19 cellular contexts compared by ENCODE assay signal in the genomic region with DNA sequence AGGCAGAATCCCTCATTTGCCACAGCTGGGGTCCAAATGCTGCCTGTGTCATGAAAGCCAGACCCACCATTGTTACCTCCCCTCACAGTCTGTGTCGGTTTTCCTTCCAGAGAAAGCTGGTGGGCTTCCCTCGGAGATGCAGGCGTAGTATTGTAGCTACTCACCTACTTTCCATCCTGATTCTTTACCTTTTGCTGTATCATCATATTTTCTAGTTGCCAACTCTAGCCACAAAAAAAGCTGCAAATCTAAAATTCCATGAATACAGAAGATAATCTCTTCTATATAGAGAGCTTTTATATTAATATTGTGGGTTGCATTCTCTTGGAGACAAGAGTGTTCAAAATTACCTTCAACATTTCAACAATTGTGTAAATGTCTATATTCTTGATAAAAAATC.
DNase-seq lines count a peak whose midpoint lies in the region; ATAC-seq, FAIRE-seq and TF ChIP-seq lines count a peak whose summit lies in the region.
"Had no signal": no experiment of that assay in that cellular context is flagged by ENCODE, and none has a peak within 500 bp of the region (broad histone marks: within the 10 kb centered on the region; RNA-seq: fewer than 3 reads in every experiment).

No MANE protein-coding gene starts in this region.

- H4K91ac ChIP-seq in H1 (replicated peaks; ENCODE audit: insufficient read length, low read length) = no peak overlapping the region
- H4K91ac ChIP-seq in neuronal stem cell (ENCODE audit: low read depth, low read length, poor library complexity) = no peak overlapping the region

- H2BK120ac ChIP-seq in H1 (replicated peaks; ENCODE audit: low read depth, low read length) (no peak overlapping the region), neuronal stem cell (ENCODE audit: low read depth, low read length) (no peak overlapping the region)

- H2AFZ ChIP-seq in HepG2 (ENCODE audit: low read length) (no peak overlapping the region), H1 (ENCODE audit: low read length) (no peak overlapping the region), neuronal stem cell (ENCODE audit: low read length) (no peak overlapping the region)

- in situ Hi-C loops in HepG2 (cut with HindIII; ENCODE audit: extremely low pct_ligation_motif_present, low pct_unique_long_range_greater_than_20kb) = loop anchor here (10.0 to 25.0 kb wide), 2 partner anchors 498 to 671 kb away; no protein-coding TSS in a partner anchor

- intact Hi-C loops in HepG2 (cut with micrococcal nuclease; ENCODE audit: unreplicated experiment) (no loop called here), right lobe of liver (cut with DNase I) (loop anchor here in 1 of 2 donors (10.0 kb wide), 1 partner anchor 198 kb away; no protein-coding TSS in a partner anchor)

- H3K27ac ChIP-seq in HepG2 (ENCODE audit: extremely low read length, insufficient read depth, low read length) = no peak overlapping the region
- H3K27ac ChIP-seq in right lobe of liver = no peak overlapping the region
- H3K27ac ChIP-seq in H1 (ENCODE audit: low read depth, low read length) = no peak overlapping the region
- H3K27ac ChIP-seq in neuronal stem cell (replicated peaks; ENCODE audit: low read length) = no peak overlapping the region
- H3K27ac ChIP-seq: 22Rv1 had no signal

- no peak overlapping the region for H3K56ac ChIP-seq in H1 (replicated peaks; ENCODE audit: insufficient read length, low read depth, low read length)

- H3K79me1 ChIP-seq in H1 (ENCODE audit: low read depth, low read length) = no peaks in the 10 kb centered on the region
- no peaks in the 10 kb centered on the region for H3K79me1 ChIP-seq in neuronal stem cell (ENCODE audit: low read depth, low read length)

- WGBS in HepG2 (ENCODE audit: low lambda C conversion rate) = 5% methylated on average over 3 of the region's 3 CpGs
- 48% methylated on average over 3 of the region's 3 CpGs for WGBS in right lobe of liver (ENCODE audit: insufficient coverage, low coverage, low lambda C conversion rate, missing lambda C conversion rate)
- WGBS in H1 (ENCODE audit: extremely low coverage in 1 of 2, insufficient coverage in 1 of 2, insufficient read length in 1 of 2, insufficient replicate concordance in 2 of 2, low coverage in 1 of 2, low lambda C conversion rate in 2 of 2, missing lambda C conversion rate in 1 of 2), 2 experiments = 94% methylated on average over 3 of the region's 3 CpGs; no CpG with 5 or more reads in 1 of the 2 experiments
- WGBS in neuronal stem cell (ENCODE audit: extremely low coverage in 2 of 2, insufficient read length in 2 of 2, insufficient replicate concordance in 1 of 2), 2 donors = no CpG with 5 or more reads among the region's 3 CpGs

- H3K9me3 Mint-ChIP-seq in progenitor cell of endocrine pancreas (ENCODE audit: low read depth) = no peaks in the 10 kb centered on the region

- H3K4me3 Mint-ChIP-seq in progenitor cell of endocrine pancreas (ENCODE audit: low read depth) = no peak overlapping the region
- H3K4me3 Mint-ChIP-seq: CD4-positive, alpha-beta memory T cell had no signal

- H4K8ac ChIP-seq in H1 (ENCODE audit: extremely low read depth, insufficient read depth, low read length) = no peak overlapping the region
- peak overlapping the region; percentile 82 for H4K8ac ChIP-seq in neuronal stem cell (ENCODE audit: low read depth, low read length)

- POLR2A ChIA-PET in HepG2 (lab: Yijun Ruan, JAX) = no interaction called here
- POLR2A ChIA-PET in H1 (lab: Charles Lee; ENCODE audit: partially characterized antibody) = no interaction called here

- H3K27me3 ChIP-seq in HepG2 (ENCODE audit: control insufficient read depth in 1 of 2, insufficient read depth in 2 of 2, low read length in 2 of 2) (peaks cover 0 to 7% of the 10 kb centered on the region in 2 experiments; a peak in 1 of 5 replicates), right lobe of liver (no peaks in the 10 kb centered on the region), H1 (replicated peaks in 1 of 4; ENCODE audit: control insufficient read depth in 3 of 4, extremely low read depth in 1 of 4, insufficient read depth in 3 of 4, low read length in 3 of 4) (no peaks in the 10 kb centered on the region), neuronal stem cell (ENCODE audit: control insufficient read depth in 3 of 3, insufficient read depth in 3 of 3, low read depth in 1 of 3, low read length in 3 of 3) (no peaks in the 10 kb centered on the region)

- H3K4me2 ChIP-seq in HepG2 (ENCODE audit: low read depth, low read length) (no peak overlapping the region), H1 (ENCODE audit: insufficient read depth in 1 of 2, low read depth in 2 of 2, low read length in 2 of 2) (no peak overlapping the region), neuronal stem cell (ENCODE audit: insufficient read depth, low read length, poor library complexity, severe bottlenecking) (no peak overlapping the region)

- H3K4me3 ChIP-seq in HepG2 (replicated peaks in 1 of 3; ENCODE audit: insufficient read depth in 1 of 3, low read depth in 2 of 3, low read length in 3 of 3) = no peak overlapping the region
- no peak overlapping the region for H3K4me3 ChIP-seq in right lobe of liver
- no peak overlapping the region for H3K4me3 ChIP-seq in H1 (ENCODE audit: extremely low read depth in 1 of 4, insufficient read depth in 2 of 4, low read depth in 3 of 4, low read length in 4 of 4)
- H3K4me3 ChIP-seq in neuronal stem cell (ENCODE audit: low read length in 2 of 2) = no peak overlapping the region

- no peak overlapping the region for H3K27ac Mint-ChIP-seq in progenitor cell of endocrine pancreas
- H3K27ac Mint-ChIP-seq: CD4-positive, alpha-beta memory T cell had no signal

- DNase-seq in HepG2 (ENCODE audit: low spot score) (no peak), right lobe of liver (no peak), H1 (ENCODE audit: low read depth in 1 of 2, low spot score in 2 of 2) (no peak), neuronal stem cell (ENCODE audit: low spot score) (no peak), progenitor cell of endocrine pancreas (ENCODE audit: low spot score, unreplicated experiment) (no peak)
- no peak for DNase-seq in activated CD4-positive, alpha-beta T cell treated with anti-CD3 and anti-CD28 coated beads, Interleukin-2, amount 50 U/mL, for 1 hour
- DNase-seq: C1 segment of cervical spinal cord; Calu3; CD4-positive, alpha-beta memory T cell; COR-L47; DMS53; DMS79 treated with DMSO at 0.1 percent for 48 hours; GF-D8; GOT3; H7; HCEC 1CT had no signal

- H3K4me1 Mint-ChIP-seq in progenitor cell of endocrine pancreas (ENCODE audit: low read depth) = no peaks in the 10 kb centered on the region
- H3K4me1 Mint-ChIP-seq: CD4-positive, alpha-beta memory T cell had no signal

- no peaks in the 10 kb centered on the region for H4K20me1 ChIP-seq in HepG2 (ENCODE audit: insufficient read depth, low read length)
- H4K20me1 ChIP-seq in H1 (replicated peaks in 1 of 2; ENCODE audit: control insufficient read depth in 1 of 2, insufficient read depth in 2 of 2, low read length in 2 of 2) = no peaks in the 10 kb centered on the region

- no peaks in the 10 kb centered on the region for H3K4me1 ChIP-seq in HepG2 (ENCODE audit: insufficient read depth, low read length)
- peaks cover 0 to 2% (median 0%) of the 10 kb centered on the region in 4 donors for H3K4me1 ChIP-seq in right lobe of liver
- no peaks in the 10 kb centered on the region for H3K4me1 ChIP-seq in H1 (replicated peaks in 1 of 4; ENCODE audit: control insufficient read depth in 3 of 4, insufficient read depth in 4 of 4, low read length in 3 of 4)
- peaks cover 0 to 4% of the 10 kb centered on the region in 2 donors for H3K4me1 ChIP-seq in neuronal stem cell (ENCODE audit: control insufficient read depth in 2 of 2, insufficient read depth in 1 of 2, low read depth in 1 of 2, low read length in 2 of 2)

- no TSS peak for BruUV-seq in HepG2 (replicated peaks; lab: Mats Ljungman, UMichigan)

- no peak for TF ChIP-seq CTCF in HepG2 (CRISPR knock-in tag; IDR thresholded peaks at IDR 0.05)
- TF ChIP-seq CTCF in right lobe of liver (IDR thresholded peaks at IDR 0.05) = no peak
- no peak for TF ChIP-seq CTCF in H1 (IDR thresholded peaks at IDR 0.05; ENCODE audit: control extremely low read depth in 1 of 3, insufficient read depth in 1 of 3, low read depth in 1 of 3, low read length in 3 of 3)
- TF ChIP-seq CTCF in progenitor cell of endocrine pancreas (IDR thresholded peaks at IDR 0.05; ENCODE audit: unreplicated experiment) = no peak

- no peak overlapping the region for H2BK5ac ChIP-seq in H1 (ENCODE audit: low read depth, low read length)
- no peak overlapping the region for H2BK5ac ChIP-seq in neuronal stem cell (ENCODE audit: low read length)

- TF ChIP-seq POLR2A in HepG2 (IDR thresholded peaks at IDR 0.05; ENCODE audit: insufficient read depth in 1 of 2, low read depth in 2 of 2, low read length in 2 of 2) (no peak), right lobe of liver (IDR thresholded peaks at IDR 0.05) (no peak), H1 (IDR thresholded peaks at IDR 0.05; ENCODE audit: control extremely low read depth in 1 of 2, low read depth in 2 of 2, low read length in 2 of 2) (no peak)

- H2BK12ac ChIP-seq in H1 (ENCODE audit: low read depth, low read length) (no peak overlapping the region), neuronal stem cell (ENCODE audit: low read length) (no peak overlapping the region)

- H3K36me3 ChIP-seq in HepG2 (replicated peaks in 1 of 2; ENCODE audit: control insufficient read depth in 1 of 2, insufficient read depth in 2 of 2, low read length in 2 of 2) (no peaks in the 10 kb centered on the region), right lobe of liver (no peaks in the 10 kb centered on the region), H1 (ENCODE audit: control insufficient read depth in 2 of 4, insufficient read depth in 4 of 4, low read length in 3 of 4) (no peaks in the 10 kb centered on the region; a peak in 1 of 8 replicates), neuronal stem cell (replicated peaks in 1 of 2; ENCODE audit: control insufficient read depth in 2 of 2, insufficient read depth in 2 of 2, low read length in 2 of 2) (peaks cover 4 to 10% of the 10 kb centered on the region in 2 donors)

- H2AK5ac ChIP-seq in H1 (ENCODE audit: low read depth, low read length) (no peak overlapping the region), neuronal stem cell (ENCODE audit: low read depth, low read length) (no peak overlapping the region)

- H4K5ac ChIP-seq in H1 (ENCODE audit: insufficient read length, low read depth, low read length) = no peak overlapping the region

- H3K9ac ChIP-seq in HepG2 (ENCODE audit: insufficient read depth, low read depth, low read length) = no peak overlapping the region
- no peak overlapping the region for H3K9ac ChIP-seq in H1 (replicated peaks in 1 of 4; ENCODE audit: extremely low read depth in 1 of 4, low read depth in 3 of 4, low read length in 3 of 4)
- H3K9ac ChIP-seq in neuronal stem cell (ENCODE audit: low read depth, low read length, poor library complexity) = no peak overlapping the region

- no peak overlapping the region for H3K18ac ChIP-seq in H1 (ENCODE audit: extremely low read depth, low read length)
- H3K18ac ChIP-seq in neuronal stem cell (ENCODE audit: low read length) = no peak overlapping the region

- H3K9me3 ChIP-seq in HepG2 (ENCODE audit: low read length) (no peaks in the 10 kb centered on the region), right lobe of liver (no peaks in the 10 kb centered on the region), H1 (ENCODE audit: insufficient read depth in 2 of 2, low read depth in 1 of 2, low read length in 1 of 2) (no peaks in the 10 kb centered on the region), neuronal stem cell (replicated peaks in 1 of 2; ENCODE audit: control insufficient read depth in 2 of 2, insufficient read depth in 1 of 2, low read depth in 1 of 2, low read length in 2 of 2) (no peaks in the 10 kb centered on the region)

- H3K27me3 Mint-ChIP-seq in progenitor cell of endocrine pancreas = no peaks in the 10 kb centered on the region
- H3K27me3 Mint-ChIP-seq: CD4-positive, alpha-beta memory T cell had no signal

- no peak overlapping the region for H3K14ac ChIP-seq in H1 (ENCODE audit: insufficient read length)
- H3K14ac ChIP-seq in neuronal stem cell (ENCODE audit: low read length) = no peak overlapping the region

- H3K4ac ChIP-seq in H1 (replicated peaks; ENCODE audit: insufficient read length, low read depth, low read length) (no peak overlapping the region), neuronal stem cell (ENCODE audit: low read length) (no peak overlapping the region)

- TF ChIP-seq EP300 in HepG2 (IDR thresholded peaks at IDR 0.05; ENCODE audit: low read depth in 2 of 2, low read length in 2 of 2) (no peak), HepG2 (CRISPR knock-in tag; IDR thresholded peaks at IDR 0.05; ENCODE audit: borderline replicate concordance) (no peak), H1 (IDR thresholded peaks at IDR 0.05; ENCODE audit: borderline replicate concordance in 1 of 2, low read depth in 2 of 2, low read length in 2 of 2) (no peak)

- H3K23me2 ChIP-seq in H1 (ENCODE audit: low read depth, low read length) = no peaks in the 10 kb centered on the region

- ATAC-seq in HepG2 (no peak), right lobe of liver (no peak)

- H3K23ac ChIP-seq in H1 (ENCODE audit: insufficient read length) = no peak overlapping the region
- H3K23ac ChIP-seq in neuronal stem cell (ENCODE audit: low read depth, low read length, poor library complexity) = no peak overlapping the region

- no peak overlapping the region for H2BK20ac ChIP-seq in H1 (ENCODE audit: low read length)

- no peaks in the 10 kb centered on the region for H3K79me2 ChIP-seq in HepG2 (ENCODE audit: insufficient read depth, low read length)
- H3K79me2 ChIP-seq in H1 (ENCODE audit: control insufficient read depth in 1 of 2, insufficient read depth in 2 of 2, low read length in 2 of 2) = no peaks in the 10 kb centered on the region

- FAIRE-seq in HepG2 (lab: Jason Lieb, UNC) = no peak
- FAIRE-seq in H1 (lab: Jason Lieb, UNC) = no peak
- FAIRE-seq: GM12891, GM18507 had no signal

- CTCF ChIA-PET in HepG2 (lab: Yijun Ruan, JAX; ENCODE audit: low intra/inter-chr PET ratio, low total read pairs) (no interaction called here), H1 (lab: Charles Lee; ENCODE audit: partially characterized antibody) (interaction anchor here (1.1 to 1.7 kb wide), 5 partner anchors 9 to 197 kb away, joined by 3 to 9 read pairs (median 4); no protein-coding TSS in a partner anchor)

- H3K36me3 Mint-ChIP-seq in progenitor cell of endocrine pancreas (ENCODE audit: insufficient read depth) = peaks cover 1% of the 10 kb centered on the region
- H3K36me3 Mint-ChIP-seq: CD4-positive, alpha-beta memory T cell had no signal

- TF ChIP-seq RAD21 in HepG2 (CRISPR knock-in tag; IDR thresholded peaks at IDR 0.05) (no peak), H1 (IDR thresholded peaks at IDR 0.05 in 1 of 2, conservative IDR thresholded peaks at IDR 0.05 in 1 of 2; ENCODE audit: low read depth in 2 of 2, low read length in 2 of 2) (no peak)

- H2BK15ac ChIP-seq in H1 (ENCODE audit: low read length) = no peak overlapping the region
- H2BK15ac ChIP-seq in neuronal stem cell (ENCODE audit: low read length) = no peak overlapping the region
